7 cellular contexts compared by ENCODE assay signal in genomic region chr2:159140779-159141178, GRCh38.
DNase-seq lines count a peak whose midpoint lies in the region; ATAC-seq, FAIRE-seq and TF ChIP-seq lines count a peak whose summit lies in the region.
"Not testable (repeated sequence)": the region's sequence is repeated elsewhere in the genome, so short reads cannot be mapped to it uniquely, and the experiment has no call there.

No MANE protein-coding gene starts in this region.

- not testable (repeated sequence) for H3K27ac Mint-ChIP-seq in H9; astrocyte (ENCODE audit: unreplicated experiment)
- peak overlapping the region; percentile 37 for H3K27ac Mint-ChIP-seq in nephron progenitor cell

- H3K4me3 Mint-ChIP-seq in H9; astrocyte (ENCODE audit: unreplicated experiment); nephron progenitor cell: not testable (repeated sequence)

- DNase-seq in DMS 273 (lab: John Stamatoyannopoulos, UW; ENCODE audit: unreplicated experiment), result peak; percentile 17
- not testable (repeated sequence) for DNase-seq in H9; RWPE2 (ENCODE audit: low spot score); astrocyte (ENCODE audit: low read depth); endothelial cell of umbilical vein (ENCODE audit: low read depth, low spot score); nephron progenitor cell
- peak; percentile 37 for DNase-seq in M059J (ENCODE audit: low read depth)

- not testable (repeated sequence) for H3K23me2 ChIP-seq in H9 (ENCODE audit: insufficient read length, low read depth, low read length, poor library complexity, severe bottlenecking)

- H3K4me1 Mint-ChIP-seq in H9 (peaks cover 5 to 11% of the 10 kb centered on the region in 2 experiments), astrocyte (ENCODE audit: low read depth, unreplicated experiment) (peaks cover 41% of the 10 kb centered on the region), nephron progenitor cell (peaks cover 72% of the 10 kb centered on the region)

- not testable (repeated sequence) for H3K18ac ChIP-seq in H9 (ENCODE audit: insufficient read length, low read depth, low read length)

- POLR2A ChIA-PET in endothelial cell of umbilical vein (lab: Charles Lee), result interaction anchor here (0.7 to 1.6 kb wide), 3 partner anchors 9 to 571 kb away, joined by 3 to 8 read pairs (median 5); partner anchors contain the start of gene MARCHF7

- no CpG with 5 or more reads among the region's 6 CpGs for WGBS in H9 (ENCODE audit: extremely low coverage, insufficient read length, low lambda C conversion rate)

- not testable (repeated sequence) for H3K56ac ChIP-seq in H9 (ENCODE audit: insufficient read length, low read depth, low read length)

- not testable (repeated sequence) for H3K36me3 Mint-ChIP-seq in H9 (ENCODE audit: insufficient read depth in 1 of 3, low read depth in 3 of 3); astrocyte (ENCODE audit: low read depth, unreplicated experiment)
- peaks cover 60% of the 10 kb centered on the region for H3K36me3 Mint-ChIP-seq in nephron progenitor cell (ENCODE audit: low read depth)

- H3K36me3 ChIP-seq in RWPE2 (ENCODE audit: low read depth); astrocyte (ENCODE audit: insufficient read depth, low read length); endothelial cell of umbilical vein (ENCODE audit: control insufficient read depth in 2 of 2, extremely low read depth in 1 of 2, insufficient read depth in 2 of 2, low read length in 2 of 2): not testable (repeated sequence)

- H3K9ac ChIP-seq in H9 (ENCODE audit: extremely low read depth, insufficient read length, low read length); astrocyte (ENCODE audit: low read length); endothelial cell of umbilical vein (replicated peaks; ENCODE audit: extremely low read depth, insufficient read depth, low read length): not testable (repeated sequence)

- CTCF ChIA-PET in endothelial cell of umbilical vein (lab: Charles Lee), result interaction anchor here (0.7 to 7.2 kb wide), 12 partner anchors 9 to 110 kb away, joined by 3 to 65 read pairs (median 6); no protein-coding TSS in a partner anchor

- H2BK20ac ChIP-seq in H9 (ENCODE audit: low read depth, low read length, poor library complexity, severe bottlenecking), result not testable (repeated sequence)

- not testable (repeated sequence) for H3K27me3 Mint-ChIP-seq in H9 (ENCODE audit: low read depth); astrocyte (ENCODE audit: low read depth, unreplicated experiment); nephron progenitor cell (ENCODE audit: low read depth, poor library complexity)

- not testable (repeated sequence) for H3K27me3 ChIP-seq in H9 (ENCODE audit: insufficient read depth, low read length); RWPE2 (ENCODE audit: insufficient read depth, poor library complexity, severe bottlenecking); astrocyte (ENCODE audit: insufficient read depth, low read length); endothelial cell of umbilical vein (ENCODE audit: control insufficient read depth in 2 of 2, insufficient read depth in 2 of 2, low read length in 2 of 2)

- H2BK15ac ChIP-seq in H9 (ENCODE audit: low read depth, low read length), result not testable (repeated sequence)

- H3K9me3 ChIP-seq in H9 (ENCODE audit: control insufficient read depth, low read depth, low read length); RWPE2 (ENCODE audit: severe bottlenecking); astrocyte (ENCODE audit: insufficient read depth, low read depth, low read length); endothelial cell of umbilical vein (replicated peaks; ENCODE audit: control insufficient read depth, insufficient read depth, low read length): not testable (repeated sequence)

- not testable (repeated sequence) for H3K4me3 ChIP-seq in RWPE2 (ENCODE audit: severe bottlenecking); astrocyte (ENCODE audit: insufficient read depth, low read depth, low read length); endothelial cell of umbilical vein (replicated peaks in 1 of 3; ENCODE audit: insufficient read depth in 1 of 3, low read depth in 1 of 3, low read length in 3 of 3)

- H3K9me3 Mint-ChIP-seq in H9; astrocyte (ENCODE audit: unreplicated experiment); nephron progenitor cell: not testable (repeated sequence)

- not testable (repeated sequence) for H3K79me2 ChIP-seq in H9 (ENCODE audit: insufficient read depth, low read length)
- H3K79me2 ChIP-seq in astrocyte (ENCODE audit: insufficient read depth, low read length) (peaks cover 50% of the 10 kb centered on the region), endothelial cell of umbilical vein (ENCODE audit: control insufficient read depth, insufficient read depth, low read length) (peaks cover 30% of the 10 kb centered on the region)

- H3K27ac ChIP-seq in H9 (ENCODE audit: insufficient read length, low read depth, low read length), result not testable (repeated sequence)
- peak overlapping the region; percentile 73 for H3K27ac ChIP-seq in RWPE2 (ENCODE audit: poor library complexity, severe bottlenecking)
- H3K27ac ChIP-seq in astrocyte (ENCODE audit: low read depth, low read length), result peak overlapping the region; percentile 54
- H3K27ac ChIP-seq in endothelial cell of umbilical vein (ENCODE audit: insufficient read depth, low read depth, low read length), result peak overlapping the region; percentile 93

- intact Hi-C loops in endothelial cell of umbilical vein (cut with micrococcal nuclease), result loop anchor here (1.0 kb wide), 1 partner anchor 10 kb away; no protein-coding TSS in a partner anchor

- H3K9me1 ChIP-seq in endothelial cell of umbilical vein (replicated peaks; ENCODE audit: control insufficient read depth, extremely low read depth, insufficient read depth, low read length), result not testable (repeated sequence)

- not testable (repeated sequence) for TF ChIP-seq POLR2A in endothelial cell of umbilical vein (IDR thresholded peaks at IDR 0.05; ENCODE audit: low read depth, low read length)

- H4K20me1 ChIP-seq in H9 (ENCODE audit: control insufficient read depth, insufficient read depth, insufficient read length); astrocyte (ENCODE audit: insufficient read depth, low read length); endothelial cell of umbilical vein (replicated peaks; ENCODE audit: control insufficient read depth, extremely low read depth, insufficient read depth, low read length): not testable (repeated sequence)

- H4K5ac ChIP-seq in H9 (ENCODE audit: insufficient read length, low read depth, low read length), result not testable (repeated sequence)

- H2BK5ac ChIP-seq in H9 (ENCODE audit: insufficient read length, low read length), result not testable (repeated sequence)

- dilution Hi-C loops in endothelial cell of umbilical vein (cut with MboI; ENCODE audit: extremely low pct_ligation_motif_present, low sequenced_read_pairs), result not testable (repeated sequence)

- peak; percentile 44 for TF ChIP-seq CTCF in H9 (conservative IDR thresholded peaks at IDR 0.05)
- TF ChIP-seq CTCF in RWPE2 (IDR thresholded peaks at IDR 0.05; ENCODE audit: poor library complexity, severe bottlenecking); astrocyte (IDR thresholded peaks at IDR 0.05; ENCODE audit: insufficient read depth, low read depth, low read length); endothelial cell of umbilical vein (IDR thresholded peaks at IDR 0.05; ENCODE audit: extremely low read depth in 1 of 2, insufficient read depth in 1 of 2, low read depth in 1 of 2, low read length in 2 of 2); nephron progenitor cell (IDR thresholded peaks at IDR 0.05): not testable (repeated sequence)

- H3K14ac ChIP-seq in H9 (ENCODE audit: insufficient read depth, low read length), result not testable (repeated sequence)

- H2AFZ ChIP-seq in H9 (ENCODE audit: low read length); astrocyte (ENCODE audit: low read depth, low read length); endothelial cell of umbilical vein (ENCODE audit: low read depth, low read length): not testable (repeated sequence)

- FAIRE-seq in astrocyte (lab: Jason Lieb, UNC); endothelial cell of umbilical vein (lab: Jason Lieb, UNC): not testable (repeated sequence)

- not testable (repeated sequence) for H3K79me1 ChIP-seq in H9 (ENCODE audit: insufficient read depth, low read depth, low read length, poor library complexity, severe bottlenecking)

- H3K4ac ChIP-seq in H9 (ENCODE audit: low read depth, low read length), result not testable (repeated sequence)

- H4K91ac ChIP-seq in H9 (ENCODE audit: insufficient read length, low read depth, low read length), result not testable (repeated sequence)

- not testable (repeated sequence) for H2AK5ac ChIP-seq in H9 (ENCODE audit: insufficient read length, low read length)

- H2BK12ac ChIP-seq in H9 (ENCODE audit: insufficient read length, low read depth, low read length), result not testable (repeated sequence)

- H3K4me1 ChIP-seq in H9 (ENCODE audit: insufficient read depth, low read length), result not testable (repeated sequence)
- H3K4me1 ChIP-seq in RWPE2 (ENCODE audit: insufficient read depth, poor library complexity, severe bottlenecking) (peaks cover 54% of the 10 kb centered on the region), astrocyte (ENCODE audit: insufficient read depth, low read length) (peaks cover 46% of the 10 kb centered on the region), endothelial cell of umbilical vein (ENCODE audit: control insufficient read depth, extremely low read depth, insufficient read depth, low read length) (peaks cover 55% of the 10 kb centered on the region)

- not testable (repeated sequence) for BruUV-seq in endothelial cell of umbilical vein (replicated peaks; lab: Mats Ljungman, UMichigan)

- H3T11ph ChIP-seq in H9 (ENCODE audit: low read length), result not testable (repeated sequence)

- H2BK120ac ChIP-seq in H9 (ENCODE audit: low read depth, low read length, poor library complexity, severe bottlenecking), result not testable (repeated sequence)

- not testable (repeated sequence) for H3K23ac ChIP-seq in H9 (ENCODE audit: insufficient read length, low read depth, low read length)

- not testable (repeated sequence) for H3K4me2 ChIP-seq in H9 (ENCODE audit: insufficient read depth, insufficient read length, low read length); astrocyte (ENCODE audit: low read length); endothelial cell of umbilical vein (ENCODE audit: insufficient read depth, low read length)

- H4K8ac ChIP-seq in H9 (replicated peaks; ENCODE audit: insufficient read length, low read depth, low read length), result not testable (repeated sequence)

- not testable (repeated sequence) for ATAC-seq in RWPE2 (ENCODE audit: low read depth)
